ENCODE assay signal across 16 cellular contexts in the genomic region with DNA sequence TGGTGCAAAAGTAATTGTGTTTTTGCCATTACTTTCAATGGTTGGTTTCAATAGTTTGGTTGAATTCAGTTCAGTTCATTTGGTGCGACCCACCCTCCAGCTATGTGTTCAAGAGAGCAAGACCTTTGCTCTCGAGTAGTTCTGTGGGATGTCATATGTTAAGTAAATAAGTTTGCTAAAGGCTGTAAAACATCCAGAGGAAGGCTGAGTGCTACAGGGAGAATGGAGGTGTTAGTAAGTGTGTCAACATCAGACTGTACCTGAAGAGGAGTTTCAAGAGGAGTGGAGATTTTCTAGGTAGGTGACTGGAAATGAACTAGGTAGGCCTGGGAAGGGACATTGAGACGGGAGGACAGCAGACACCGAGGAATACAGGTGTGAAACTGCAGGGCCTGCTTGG.
DNase-seq lines count a peak whose midpoint lies in the region; ATAC-seq and TF ChIP-seq lines count a peak whose summit lies in the region.
"Had no signal": no experiment of that assay in that cellular context is flagged by ENCODE, and none has a peak within 500 bp of the region (broad histone marks: within the 10 kb centered on the region; RNA-seq: fewer than 3 reads in every experiment).

No MANE protein-coding gene starts in this region.

- peak overlapping the region; percentile 4 for H3K27ac Mint-ChIP-seq in nephron progenitor cell
- H3K27ac Mint-ChIP-seq: CD14-positive monocyte; CD8-positive, alpha-beta T cell had no signal

- 75 to 82% methylated on average over 4 of the region's 4 CpGs for WGBS in esophagus squamous epithelium, 2 donors

- peaks cover 14% of the 10 kb centered on the region for H3K4me1 Mint-ChIP-seq in nephron progenitor cell
- H3K4me1 Mint-ChIP-seq: CD14-positive monocyte had no signal

- H3K27me3 Mint-ChIP-seq in nephron progenitor cell (ENCODE audit: low read depth, poor library complexity): peaks cover 3% of the 10 kb centered on the region

- H3K36me3 ChIP-seq in esophagus squamous epithelium: no peaks in the 10 kb centered on the region
- H3K36me3 ChIP-seq: BE2C had no signal

- TF ChIP-seq CTCF in nephron progenitor cell (IDR thresholded peaks at IDR 0.05) (no peak), esophagus squamous epithelium (IDR thresholded peaks at IDR 0.05) (no peak)

- H3K4me1 ChIP-seq in esophagus squamous epithelium: no peaks in the 10 kb centered on the region
- H3K4me1 ChIP-seq: BE2C had no signal

- H3K9me3 ChIP-seq in esophagus squamous epithelium: no peaks in the 10 kb centered on the region
- H3K9me3 ChIP-seq: BE2C had no signal

- no peak overlapping the region for H3K27ac ChIP-seq in esophagus squamous epithelium
- H3K27ac ChIP-seq: GM23248 had no signal

- ATAC-seq in GM19035 (IDR thresholded peaks at IDR 0.05; ENCODE audit: unreplicated experiment): no peak
- no peak for ATAC-seq in GM21786 (IDR thresholded peaks at IDR 0.05; ENCODE audit: unreplicated experiment)
- ATAC-seq: CD8-positive, alpha-beta T cell; GM12878 had no signal

- H3K36me3 Mint-ChIP-seq in nephron progenitor cell (ENCODE audit: low read depth): no peaks in the 10 kb centered on the region
- H3K36me3 Mint-ChIP-seq: CD14-positive monocyte; CD8-positive, alpha-beta T cell had no signal

- no peak overlapping the region for H3K4me3 ChIP-seq in esophagus squamous epithelium
- H3K4me3 ChIP-seq: GM12878, GM23248 had no signal

- no peaks in the 10 kb centered on the region for H3K9me3 Mint-ChIP-seq in nephron progenitor cell
- H3K9me3 Mint-ChIP-seq: CD8-positive, alpha-beta T cell had no signal

- no peaks in the 10 kb centered on the region for H3K27me3 ChIP-seq in esophagus squamous epithelium
- H3K27me3 ChIP-seq: BE2C had no signal

- H3K4me3 Mint-ChIP-seq in nephron progenitor cell: no peak overlapping the region
- H3K4me3 Mint-ChIP-seq: CD14-positive monocyte; CD8-positive, alpha-beta T cell had no signal

- no peak for TF ChIP-seq POLR2A in esophagus squamous epithelium (IDR thresholded peaks at IDR 0.05)

- intact Hi-C loops in esophagus squamous epithelium (cut with DNase I): no loop called here

- peak; percentile 70 for DNase-seq in DMS53 (lab: John Stamatoyannopoulos, UW)
- peak; percentile 84 for DNase-seq in NCI-H510A treated with DMSO at 0.1 percent for 48 hours (lab: John Stamatoyannopoulos, UW)
- DNase-seq in islet precursor cell: peak; percentile 8
- no peak for DNase-seq in nephron progenitor cell
- no peak for DNase-seq in T-helper 2 cell
- no peak for DNase-seq in esophagus squamous epithelium (lab: John Stamatoyannopoulos, UW)
- DNase-seq: BE2C; CD8-positive, alpha-beta T cell; COR-L47; GM23248; IMR-90; KBM-7 had no signal

Comparison
In these comparisons a context has a peak if more than half of its experiments do, and no peak if none do; other contexts are left out.
1. DNase-seq: peak in DMS53 (single experiment), NCI-H510A treated with DMSO at 0.1 percent for 48 hours (single experiment) and islet precursor cell (single experiment); none in nephron progenitor cell (single experiment), T-helper 2 cell (0 of 5) and esophagus squamous epithelium (single experiment).